In the genomic region with DNA sequence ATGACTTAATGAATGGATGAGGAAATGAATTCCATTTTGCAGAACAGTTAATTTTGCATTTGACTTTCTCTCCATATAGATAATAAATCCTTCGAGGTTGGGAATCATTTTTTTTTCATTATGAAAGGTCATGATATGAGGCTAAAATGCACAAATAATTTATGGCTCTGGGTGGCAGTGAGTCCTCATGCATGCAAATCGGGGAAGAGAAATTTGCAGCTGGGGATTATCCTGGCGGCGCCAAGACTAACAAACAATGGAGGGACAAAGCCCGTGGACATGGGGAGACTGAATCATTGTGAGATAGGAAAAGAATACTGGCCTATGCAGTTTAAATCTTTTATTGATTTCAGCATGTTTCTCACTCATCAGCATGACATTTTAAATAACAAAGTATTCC, we compare ENCODE assay signal across 14 cellular contexts.
DNase-seq lines count a peak whose midpoint lies in the region; ATAC-seq and TF ChIP-seq lines count a peak whose summit lies in the region.
"Had no signal": no experiment of that assay in that cellular context is flagged by ENCODE, and none has a peak within 500 bp of the region (broad histone marks: within the 10 kb centered on the region; RNA-seq: fewer than 3 reads in every experiment).

No MANE protein-coding gene starts in this region.

- no peaks in the 10 kb centered on the region for H3K36me3 Mint-ChIP-seq in natural killer cell
- H3K36me3 Mint-ChIP-seq: T-cell had no signal

- DNase-seq in NCI-H82 (lab: John Stamatoyannopoulos, UW) (peak; percentile 69), NCI-H82 treated with DMSO at 0.1 percent for 48 hours (lab: John Stamatoyannopoulos, UW; ENCODE audit: unreplicated experiment) (no peak), left cardiac atrium (no peak), substantia nigra (lab: John Stamatoyannopoulos, UW) (peak in 44 of 49 donors; percentile 4 to 83 (median 54)), NOMO-1 (lab: John Stamatoyannopoulos, UW; ENCODE audit: unreplicated experiment in 2 of 2) (no peak), natural killer cell (no peak)
- DNase-seq: activated CD4-positive, alpha-beta T cell treated with anti-CD3 and anti-CD28 coated beads, Interleukin-2, amount 50 U/mL, for 4 hours; activated naive CD4-positive, alpha-beta T cell treated with anti-CD3 and anti-CD28 coated beads, Interleukin-2, amount 50 U/mL, for 16 hours; EL; IMR-90; NCI-H446; T-cell had no signal

- H3K9me3 Mint-ChIP-seq in natural killer cell = no peaks in the 10 kb centered on the region

- TF ChIP-seq CTCF in VCaP (conservative IDR thresholded peaks at IDR 0.05) (peak; percentile 58), natural killer cell (IDR thresholded peaks at IDR 0.05) (no peak)

- H3K27me3 Mint-ChIP-seq in natural killer cell (ENCODE audit: low read depth in 2 of 2) = peaks cover 0 to 8% of the 10 kb centered on the region in 2 donors

- H3K27ac ChIP-seq in VCaP = no peak overlapping the region
- H3K27ac ChIP-seq in substantia nigra (ENCODE audit: low read depth, low read length, poor library complexity, severe bottlenecking) = peak overlapping the region; percentile 91

- H3K27ac Mint-ChIP-seq in natural killer cell = no peak overlapping the region
- H3K27ac Mint-ChIP-seq: T-cell had no signal

- intact Hi-C loops in left cardiac atrium (cut with DNase I) = loop anchor here in 1 of 2 donors (10.0 kb wide), 1 partner anchor 187 kb away; no protein-coding TSS in a partner anchor
- intact Hi-C loops in natural killer cell (cut with micrococcal nuclease) = no loop called here

- no peaks in the 10 kb centered on the region for H3K4me1 Mint-ChIP-seq in natural killer cell
- H3K4me1 Mint-ChIP-seq: T-cell had no signal

- H3K4me3 Mint-ChIP-seq in natural killer cell = no peak overlapping the region
- H3K4me3 Mint-ChIP-seq: T-cell had no signal

- peak; percentile 47 to 55 for ATAC-seq in left cardiac atrium
- ATAC-seq in GM19452 (IDR thresholded peaks at IDR 0.05; ENCODE audit: unreplicated experiment) = no peak
- ATAC-seq in natural killer cell = no peak
- ATAC-seq: T-cell had no signal

Comparison
In these comparisons a context has a peak if more than half of its experiments do, and no peak if none do; other contexts are left out.
1. DNase-seq: peak in NCI-H82 (single experiment) and substantia nigra (44 of 49); none in NCI-H82 treated with DMSO at 0.1 percent for 48 hours (single experiment), left cardiac atrium (single experiment), NOMO-1 (0 of 2) and natural killer cell (single experiment).
2. ATAC-seq: peak in left cardiac atrium (2 of 2); none in GM19452 (single experiment) and natural killer cell (0 of 3).